In the genomic region with DNA sequence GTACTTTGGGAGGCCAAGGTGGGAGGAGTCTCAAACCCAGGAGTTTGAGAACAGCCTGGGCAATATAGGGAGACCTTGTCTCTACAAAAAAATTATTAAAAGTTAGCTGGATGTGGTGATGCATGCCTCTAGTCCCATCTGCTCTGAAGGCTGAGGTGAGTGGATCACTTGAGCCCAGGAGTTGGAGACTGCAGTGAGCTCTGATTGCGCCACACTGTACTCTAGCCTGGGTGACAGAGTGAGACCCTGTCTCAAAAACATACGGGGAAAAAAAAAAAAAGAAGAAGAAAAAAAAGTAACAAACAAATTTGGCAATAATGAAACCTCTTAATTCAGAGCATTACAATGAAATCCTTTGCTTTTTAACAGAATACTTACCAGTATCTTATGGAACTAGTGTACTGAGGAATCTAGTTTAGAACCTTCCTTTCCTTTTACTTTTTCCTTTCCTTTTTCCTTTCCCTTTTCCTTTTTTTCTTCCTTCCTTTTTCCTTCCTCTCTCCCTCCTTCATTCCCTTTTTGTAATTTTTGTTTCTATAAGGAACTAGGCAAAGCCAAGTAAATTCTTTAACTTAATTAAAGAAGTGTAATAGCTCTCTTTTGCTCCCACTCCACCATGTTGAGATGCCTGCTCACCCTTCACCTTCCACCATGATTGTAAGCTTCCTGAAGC, we compare ENCODE assay signal across 29 cellular contexts.
"Had no signal": no experiment of that assay in that cellular context is flagged by ENCODE, and none has a peak within 500 bp of the region (broad histone marks: within the 10 kb centered on the region; RNA-seq: fewer than 3 reads in every experiment).

No MANE protein-coding gene starts in this region.

- H3K4me3 ChIP-seq: colonic mucosa, coronary artery, dorsolateral prefrontal cortex, esophagus muscularis mucosa, esophagus squamous epithelium, gastrocnemius medialis, gastroesophageal sphincter, heart left ventricle, heart right ventricle had no signal

- ATAC-seq: effector memory CD8-positive, alpha-beta T cell; esophagus mucosa; foreskin keratinocyte; gastrocnemius medialis; gastroesophageal sphincter; heart left ventricle; heart right ventricle had no signal

- H3K9me3 Mint-ChIP-seq: effector memory CD8-positive, alpha-beta T cell had no signal

- H3K27me3 Mint-ChIP-seq: dendritic cell treated with granulocyte-macrophage colony-stimulating factor and Interleukin-4, amounts not matched to agents 40 ng/mL and 50 ng/mL, for 4 days; effector memory CD8-positive, alpha-beta T cell had no signal

- H3K27ac Mint-ChIP-seq: dendritic cell treated with granulocyte-macrophage colony-stimulating factor and Interleukin-4, amounts not matched to agents 40 ng/mL and 50 ng/mL, for 4 days; effector memory CD8-positive, alpha-beta T cell; endodermal cell had no signal

- H3K4me1 Mint-ChIP-seq: endodermal cell had no signal

- H3K27ac ChIP-seq: colonic mucosa, coronary artery, dorsolateral prefrontal cortex, epithelial cell of prostate, esophagus muscularis mucosa, esophagus squamous epithelium, foreskin keratinocyte, gastrocnemius medialis, gastroesophageal sphincter, heart left ventricle, heart right ventricle had no signal

- H3K4me1 ChIP-seq: colonic mucosa, esophagus muscularis mucosa, esophagus squamous epithelium, foreskin keratinocyte, gastrocnemius medialis, gastroesophageal sphincter, heart left ventricle, heart right ventricle had no signal

- H3K4me3 Mint-ChIP-seq: dendritic cell treated with granulocyte-macrophage colony-stimulating factor and Interleukin-4, amounts not matched to agents 40 ng/mL and 50 ng/mL, for 4 days; effector memory CD8-positive, alpha-beta T cell; endodermal cell had no signal

- DNase-seq: colonic mucosa; cortex of kidney; dermis blood vessel endothelial cell; dorsolateral prefrontal cortex; effector CD4-positive, alpha-beta T cell; effector CD8-positive, alpha-beta T cell; effector memory CD4-positive, alpha-beta T cell; effector memory CD8-positive, alpha-beta T cell; endodermal cell; erythroblast; esophagus squamous epithelium; foreskin fibroblast; foreskin keratinocyte; foreskin melanocyte; gastrocnemius medialis; glutamatergic neuron; head of caudate nucleus; heart left ventricle; heart right ventricle had no signal

- H3K9me3 ChIP-seq: colonic mucosa, esophagus muscularis mucosa, esophagus squamous epithelium, gastrocnemius medialis, gastroesophageal sphincter, heart left ventricle had no signal

- H3K27me3 ChIP-seq: colonic mucosa, dorsolateral prefrontal cortex, esophagus muscularis mucosa, esophagus squamous epithelium, foreskin keratinocyte, gastrocnemius medialis, gastroesophageal sphincter, heart left ventricle, heart right ventricle had no signal

- H3K36me3 ChIP-seq: colonic mucosa, esophagus muscularis mucosa, esophagus squamous epithelium, gastrocnemius medialis, gastroesophageal sphincter, heart left ventricle had no signal

- FAIRE-seq: colon, endometrium, endothelial cell of umbilical vein, frontal cortex had no signal
